16 cellular contexts compared by ENCODE assay signal in genomic region chr5:139445325-139446170, GRCh38. TPM values are rescaled to one million over a fixed set of nuclear protein-coding genes. Genes with fewer than 3 reads are reported as not detected.
DNase-seq lines count a peak whose midpoint lies in the region; TF ChIP-seq lines count a peak whose summit lies in the region.
"Had no signal": no experiment of that assay in that cellular context is flagged by ENCODE, and none has a peak within 500 bp of the region (broad histone marks: within the 10 kb centered on the region; RNA-seq: fewer than 3 reads in every experiment).

No MANE protein-coding gene starts in this region.

- H4K91ac ChIP-seq in mesenchymal stem cell (ENCODE audit: low read length), result no peak overlapping the region

- peak overlapping the region in 1 of 2 experiments; percentile 64 for H3K4ac ChIP-seq in mesenchymal stem cell (ENCODE audit: low read depth in 1 of 2, low read length in 2 of 2)

- no peak overlapping the region for H2AK5ac ChIP-seq in mesenchymal stem cell (ENCODE audit: low read length, severe bottlenecking)

- H3K4me3 Mint-ChIP-seq in CD4-positive, alpha-beta memory T cell, result no peak overlapping the region

- peak overlapping the region in 1 of 2 experiments; percentile 42 for H2BK12ac ChIP-seq in mesenchymal stem cell (ENCODE audit: low read length in 2 of 2)

- DNase-seq in CD4-positive, alpha-beta memory T cell, result no peak
- DNase-seq in dermis blood vessel endothelial cell (peak; percentile 40), mesenchymal stem cell (peak; percentile 69), DMS53 (lab: John Stamatoyannopoulos, UW) (no peak), SK-N-DZ (ENCODE audit: low spot score) (no peak), OCI-LY7 (ENCODE audit: low spot score) (no peak), caudate nucleus (lab: John Stamatoyannopoulos, UW) (no peak)
- DNase-seq: Calu3, heart right ventricle, NCI-H1694 treated with DMSO at 0.1 percent for 48 hours had no signal

- H3K4me2 ChIP-seq in OCI-LY3 (ENCODE audit: low read length) (no peak overlapping the region), mesenchymal stem cell (ENCODE audit: low read length, poor library complexity, severe bottlenecking) (no peak overlapping the region), OCI-LY7 (ENCODE audit: low read length) (no peak overlapping the region)

- no peak for TF ChIP-seq CTCF in OCI-LY3 (IDR thresholded peaks at IDR 0.05; ENCODE audit: low read depth, low read length)
- no peak for TF ChIP-seq CTCF in OCI-LY7 (conservative IDR thresholded peaks at IDR 0.05; ENCODE audit: low read length)

- no peak overlapping the region for H4K8ac ChIP-seq in mesenchymal stem cell (ENCODE audit: low read length)

- no peak overlapping the region for H3K4me3 ChIP-seq in CD4-positive, alpha-beta memory T cell (ENCODE audit: low read length in 2 of 2)
- H3K4me3 ChIP-seq in OCI-LY3 (ENCODE audit: low read length) (no peak overlapping the region), mesenchymal stem cell (ENCODE audit: insufficient read depth in 1 of 2, low read depth in 1 of 2, low read length in 2 of 2) (no peak overlapping the region), OCI-LY7 (ENCODE audit: low read depth, low read length, poor library complexity, severe bottlenecking) (no peak overlapping the region)
- H3K4me3 ChIP-seq: HAP-1, heart right ventricle had no signal

- H3K4me1 Mint-ChIP-seq in CD4-positive, alpha-beta memory T cell, result peaks cover 31 to 74% (median 45%) of the 10 kb centered on the region in 4 donors

- no peak overlapping the region for H3K27ac ChIP-seq in CD4-positive, alpha-beta memory T cell (ENCODE audit: low read depth, low read length)
- H3K27ac ChIP-seq in OCI-LY3 (ENCODE audit: low read length), result peak overlapping the region; percentile 91
- no peak overlapping the region for H3K27ac ChIP-seq in mesenchymal stem cell (ENCODE audit: low read length, poor library complexity, severe bottlenecking)
- H3K27ac ChIP-seq in OCI-LY7 (ENCODE audit: low read depth, low read length, poor library complexity, severe bottlenecking), result no peak overlapping the region
- no peak overlapping the region for H3K27ac ChIP-seq in caudate nucleus (ENCODE audit: low read depth, low read length)

- no peaks in the 10 kb centered on the region for H3K79me2 ChIP-seq in OCI-LY3 (ENCODE audit: low read length)
- H3K79me2 ChIP-seq in OCI-LY7 (ENCODE audit: insufficient read depth, low read depth, low read length), result no peaks in the 10 kb centered on the region

- H3K4me1 ChIP-seq in CD4-positive, alpha-beta memory T cell (ENCODE audit: insufficient read depth, low read length), result peaks cover 51% of the 10 kb centered on the region
- H3K4me1 ChIP-seq in OCI-LY3 (ENCODE audit: low read length), result peaks cover 53% of the 10 kb centered on the region
- H3K4me1 ChIP-seq in mesenchymal stem cell (ENCODE audit: control insufficient read depth, insufficient read depth, low read depth, low read length), result peaks cover 2% of the 10 kb centered on the region
- H3K4me1 ChIP-seq in OCI-LY7 (ENCODE audit: insufficient read depth, low read length, poor library complexity, severe bottlenecking), result peaks cover 11% of the 10 kb centered on the region
- H3K4me1 ChIP-seq: HAP-1 had no signal

- no peaks in the 10 kb centered on the region for H3K36me3 ChIP-seq in CD4-positive, alpha-beta memory T cell (ENCODE audit: insufficient read depth, low read length)
- no peaks in the 10 kb centered on the region for H3K36me3 ChIP-seq in OCI-LY3 (replicated peaks; ENCODE audit: low read depth, low read length)
- no peaks in the 10 kb centered on the region for H3K36me3 ChIP-seq in mesenchymal stem cell (ENCODE audit: control insufficient read depth in 1 of 2, insufficient read depth in 2 of 2, low read depth in 1 of 2, low read length in 2 of 2)
- no peaks in the 10 kb centered on the region for H3K36me3 ChIP-seq in OCI-LY7 (ENCODE audit: insufficient read depth, low read length)
- H3K36me3 ChIP-seq: HAP-1 had no signal

- no peak overlapping the region for H2BK120ac ChIP-seq in mesenchymal stem cell (ENCODE audit: low read depth, low read length)

- H4K20me1 ChIP-seq in OCI-LY3 (ENCODE audit: insufficient read depth, low read length) (no peaks in the 10 kb centered on the region), OCI-LY7 (ENCODE audit: insufficient read depth, low read length) (no peaks in the 10 kb centered on the region)

- no peak overlapping the region for H2BK5ac ChIP-seq in mesenchymal stem cell (ENCODE audit: low read depth, low read length, poor library complexity, severe bottlenecking)

- no peak overlapping the region for H3K23ac ChIP-seq in mesenchymal stem cell (ENCODE audit: low read length in 2 of 2)

- no peaks in the 10 kb centered on the region for H3K9me2 ChIP-seq in OCI-LY7 (ENCODE audit: insufficient read depth, low read length)

- no peaks in the 10 kb centered on the region for H3K27me3 ChIP-seq in CD4-positive, alpha-beta memory T cell (ENCODE audit: insufficient read depth, low read length)
- H3K27me3 ChIP-seq in OCI-LY3 (ENCODE audit: low read depth, low read length) (no peaks in the 10 kb centered on the region), mesenchymal stem cell (ENCODE audit: control insufficient read depth in 1 of 2, insufficient read depth in 1 of 2, low read length in 2 of 2) (no peaks in the 10 kb centered on the region)
- H3K27me3 ChIP-seq: heart right ventricle had no signal

- intact Hi-C loops in CD4-positive, alpha-beta memory T cell (cut with micrococcal nuclease), result no loop called here
- intact Hi-C loops in OCI-LY7 (cut with micrococcal nuclease; ENCODE audit: unreplicated experiment), result no loop called here

- WGBS in mesenchymal stem cell, result 60% methylated on average over 6 of the region's 7 CpGs

- H3K36me3 Mint-ChIP-seq in CD4-positive, alpha-beta memory T cell, result no peaks in the 10 kb centered on the region
- H3K36me3 Mint-ChIP-seq: IgD-negative memory B cell had no signal

- H3K18ac ChIP-seq in mesenchymal stem cell (ENCODE audit: low read depth in 1 of 2, low read length in 2 of 2), result peak overlapping the region in 1 of 2 experiments; percentile 76

- H3K9ac ChIP-seq in OCI-LY3 (ENCODE audit: low read length) (no peak overlapping the region), mesenchymal stem cell (ENCODE audit: low read length) (no peak overlapping the region)

- no peak overlapping the region for H3K14ac ChIP-seq in mesenchymal stem cell (ENCODE audit: low read length in 2 of 2)

- POLR2A ChIA-PET in CD4-positive, alpha-beta memory T cell (lab: Charles Lee; ENCODE audit: partially characterized antibody), result interaction anchor here (0.6 to 11.9 kb wide), 6 partner anchors 9 to 117 kb away, joined by 3 to 171 read pairs (median 11); partner anchors contain the start of genes ECSCR and STING1
- POLR2A ChIA-PET in OCI-LY7 (lab: Charles Lee), result interaction anchor here (0.8 kb wide), 1 partner anchor 9 kb away, joined by 5 read pairs; no protein-coding TSS in a partner anchor

- no peak overlapping the region for H2BK15ac ChIP-seq in mesenchymal stem cell (ENCODE audit: low read depth, poor library complexity, severe bottlenecking)

- no TSS peak for BruUV-seq in OCI-LY7 (replicated peaks; lab: Mats Ljungman, UMichigan)

- H3K9me3 ChIP-seq in CD4-positive, alpha-beta memory T cell (ENCODE audit: control insufficient read depth in 1 of 2, low read length in 2 of 2), result no peaks in the 10 kb centered on the region
- H3K9me3 ChIP-seq in OCI-LY3 (ENCODE audit: insufficient read depth, low read length), result no peaks in the 10 kb centered on the region
- no peaks in the 10 kb centered on the region for H3K9me3 ChIP-seq in mesenchymal stem cell (ENCODE audit: control insufficient read depth, low read length)
- no peaks in the 10 kb centered on the region for H3K9me3 ChIP-seq in OCI-LY7 (ENCODE audit: low read length)
- H3K9me3 ChIP-seq: HAP-1, heart right ventricle had no signal

- CTCF ChIA-PET in CD4-positive, alpha-beta memory T cell (lab: Charles Lee; ENCODE audit: partially characterized antibody), result interaction anchor here (1.4 to 3.6 kb wide), 4 partner anchors 13 to 67 kb away, joined by 4 to 17 read pairs (median 10); partner anchors contain the start of gene STING1
- CTCF ChIA-PET in OCI-LY7 (lab: Charles Lee; ENCODE audit: unreplicated experiment), result no interaction called here

- H3K27ac Mint-ChIP-seq in CD4-positive, alpha-beta memory T cell, result peak overlapping the region in 5 of 7 donors; percentile 2 to 90 (median 52)
- H3K27ac Mint-ChIP-seq: IgD-negative memory B cell had no signal

- no peaks in the 10 kb centered on the region for H3K27me3 Mint-ChIP-seq in CD4-positive, alpha-beta memory T cell
- H3K27me3 Mint-ChIP-seq: IgD-negative memory B cell had no signal

- no peaks in the 10 kb centered on the region for H3K79me1 ChIP-seq in mesenchymal stem cell (replicated peaks; ENCODE audit: low read length, poor library complexity, severe bottlenecking)

- H3K9me3 Mint-ChIP-seq in CD4-positive, alpha-beta memory T cell, result no peaks in the 10 kb centered on the region
- H3K9me3 Mint-ChIP-seq: T-helper 2 cell treated with Interferon-gamma antibody and Interleukin-4, amounts not matched to agents 5 μg/mL and 100 μg/mL, for 36 hours had no signal

- H2AFZ ChIP-seq in OCI-LY3 (ENCODE audit: low read depth, low read length) (no peak overlapping the region), mesenchymal stem cell (ENCODE audit: low read depth, low read length) (no peak overlapping the region), OCI-LY7 (ENCODE audit: low read length) (no peak overlapping the region)

RNA-seq across cellular contexts. Expression of gene DNAJC18, which starts 6.2 kb away (rescaled TPM):
- 1 to 10 TPM; 6.2 to 7.3 TPM for total RNA-seq in CD4-positive, alpha-beta memory T cell
- polyA plus RNA-seq in CD4-positive, alpha-beta memory T cell, result 1 to 10 TPM; 1.8 to 6.5 TPM
- total RNA-seq in dermis blood vessel endothelial cell (8.6 and 9.0 TPM in 2 replicates), OCI-LY7 (2022) (7.1 and 12.6 TPM in 2 replicates)
- polyA plus RNA-seq in mesenchymal stem cell (2013, experiment 1 of 2), result 14.4 TPM
- polyA plus RNA-seq in mesenchymal stem cell (2013, experiment 2 of 2), result 17.7 TPM
- 9.9 and 16.9 TPM in 2 replicates for polyA plus RNA-seq in SK-N-DZ (2014; cell fraction: cytosol; rRNA removed)
- 5.5 and 22.8 TPM in 2 replicates for polyA plus RNA-seq in SK-N-DZ (2014; cell fraction: nucleus; rRNA removed)
- total RNA-seq in OCI-LY7 (2014; rRNA removed; shearing (Covaris generic)), result 1.2 and 2.5 TPM in 2 replicates

RNA-seq across cellular contexts. Expression of gene ECSCR, which starts 17.0 kb away (rescaled TPM):
- under 1 TPM; 0.32 to 0.33 TPM for total RNA-seq in CD4-positive, alpha-beta memory T cell
- polyA plus RNA-seq in CD4-positive, alpha-beta memory T cell, result not detected
- total RNA-seq in dermis blood vessel endothelial cell, result 404 and 423 TPM in 2 replicates
- 0.30 TPM for polyA plus RNA-seq in mesenchymal stem cell (2013, experiment 1 of 2)
- 0.49 TPM for polyA plus RNA-seq in mesenchymal stem cell (2013, experiment 2 of 2)
- polyA plus RNA-seq in SK-N-DZ (2014; cell fraction: cytosol; rRNA removed), result not detected in 2 replicates
- polyA plus RNA-seq in SK-N-DZ (2014; cell fraction: nucleus; rRNA removed), result not detected in 2 replicates
- not detected in 2 replicates for total RNA-seq in OCI-LY7 (2014; rRNA removed; shearing (Covaris generic))
- not detected in 2 replicates for total RNA-seq in OCI-LY7 (2022)
- total RNA-seq: Calu3, mononuclear cell had no signal
- polyA plus RNA-seq: IgD-negative memory B cell had no signal

RNA-seq across cellular contexts. Expression of gene SMIM33, which starts 25.3 kb away (rescaled TPM):
- total RNA-seq in CD4-positive, alpha-beta memory T cell, result 1 to 10 TPM; 1.1 to 1.2 TPM
- polyA plus RNA-seq in CD4-positive, alpha-beta memory T cell, result under 1 TPM; 0.31 to 0.94 TPM
- total RNA-seq in dermis blood vessel endothelial cell (not detected in 2 replicates), OCI-LY7 (2022) (not detected in 2 replicates)
- polyA plus RNA-seq in mesenchymal stem cell (2013, experiment 1 of 2), result not detected
- polyA plus RNA-seq in mesenchymal stem cell (2013, experiment 2 of 2), result not detected
- not detected in 2 replicates for polyA plus RNA-seq in SK-N-DZ (2014; cell fraction: cytosol; rRNA removed)
- not detected in 2 replicates for polyA plus RNA-seq in SK-N-DZ (2014; cell fraction: nucleus; rRNA removed)
- not detected in 2 replicates for total RNA-seq in OCI-LY7 (2014; rRNA removed; shearing (Covaris generic))
- total RNA-seq: Calu3, cerebellum, heart right ventricle, mononuclear cell had no signal
- polyA plus RNA-seq: heart right ventricle, IgD-negative memory B cell had no signal

RNA-seq across cellular contexts. Expression of gene STING1, which starts 37.0 kb away (rescaled TPM):
- 100 to 1,000 TPM; 141 to 144 TPM for total RNA-seq in CD4-positive, alpha-beta memory T cell
- polyA plus RNA-seq in CD4-positive, alpha-beta memory T cell, result 100 to 1,000 TPM; 124 to 176 TPM
- 36.9 and 69.6 TPM in 2 replicates for total RNA-seq in dermis blood vessel endothelial cell
- 63.5 TPM for polyA plus RNA-seq in mesenchymal stem cell (2013, experiment 1 of 2)
- polyA plus RNA-seq in mesenchymal stem cell (2013, experiment 2 of 2), result 59.7 TPM
- polyA plus RNA-seq in SK-N-DZ (2014; cell fraction: cytosol; rRNA removed), result 0.09 TPM in 1 of 2 replicates, not detected in the other
- 0.68 TPM in 1 of 2 replicates, not detected in the other for polyA plus RNA-seq in SK-N-DZ (2014; cell fraction: nucleus; rRNA removed)
- not detected in 2 replicates for total RNA-seq in OCI-LY7 (2014; rRNA removed; shearing (Covaris generic))
- total RNA-seq in OCI-LY7 (2022), result 0.44 TPM in 1 of 2 replicates, not detected in the other

RNA-seq across cellular contexts. Expression of gene SPATA24, which starts 41.7 kb away (rescaled TPM):
- total RNA-seq in CD4-positive, alpha-beta memory T cell, result 1 to 10 TPM; 5.6 to 7.5 TPM
- 1 to 10 TPM; 4.2 to 5.6 TPM for polyA plus RNA-seq in CD4-positive, alpha-beta memory T cell
- total RNA-seq in dermis blood vessel endothelial cell, result 8.0 and 10.0 TPM in 2 replicates
- polyA plus RNA-seq in mesenchymal stem cell (2013, experiment 1 of 2), result 7.3 TPM
- polyA plus RNA-seq in mesenchymal stem cell (2013, experiment 2 of 2), result 6.5 TPM
- polyA plus RNA-seq in SK-N-DZ (2014; cell fraction: cytosol; rRNA removed), result 8.8 and 15.8 TPM in 2 replicates
- 7.7 and 8.0 TPM in 2 replicates for polyA plus RNA-seq in SK-N-DZ (2014; cell fraction: nucleus; rRNA removed)
- 12.0 and 12.4 TPM in 2 replicates for total RNA-seq in OCI-LY7 (2014; rRNA removed; shearing (Covaris generic))
- total RNA-seq in OCI-LY7 (2022), result 9.4 and 10.8 TPM in 2 replicates

Comparison
In these comparisons a context has a peak if more than half of its experiments do, and no peak if none do; other contexts are left out.
1. DNase-seq: peak in dermis blood vessel endothelial cell (single experiment) and mesenchymal stem cell (single experiment); none in CD4-positive, alpha-beta memory T cell (0 of 5), DMS53 (single experiment), SK-N-DZ (single experiment), OCI-LY7 (single experiment) and caudate nucleus (0 of 61).
2. RNA of gene ECSCR, which starts 17.0 kb away (total RNA-seq): 404 to 423 TPM in dermis blood vessel endothelial cell; 0.32 to 0.33 TPM in CD4-positive, alpha-beta memory T cell and not detected in OCI-LY7; every median in the first group is over 100 times any median in the second.